1 cellular context compared by ENCODE assay signal in the genomic region with DNA sequence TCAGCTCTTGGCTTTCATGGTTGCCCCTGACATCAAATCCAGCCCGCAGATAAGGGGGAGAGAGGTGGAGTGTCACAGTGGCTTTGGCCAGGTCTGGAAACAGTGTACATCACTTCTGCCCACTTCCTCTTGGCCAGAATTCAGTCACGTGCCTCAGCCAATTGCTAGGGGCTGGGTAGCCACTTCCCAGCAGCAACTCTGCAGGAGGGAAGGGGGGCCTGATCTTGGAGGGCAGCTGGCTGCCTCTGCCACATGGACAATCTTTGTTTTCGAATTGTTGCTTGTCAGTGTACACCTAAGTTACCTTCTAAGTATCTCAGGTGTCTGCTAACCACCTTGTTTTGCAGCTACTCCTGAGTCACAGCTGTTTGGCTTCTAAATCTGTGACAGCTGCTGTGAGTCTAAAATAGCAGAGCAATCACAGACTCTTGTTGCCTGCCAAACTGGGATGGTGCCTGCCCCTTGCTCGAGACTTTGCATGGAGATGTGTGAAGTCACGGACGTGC.
TF ChIP-seq lines count a peak whose summit lies in the region.

No MANE protein-coding gene starts in this region.

TF ChIP-seq in GM23338, 12 proteins besides CTCF, POLR2A, EP300 and RAD21 (continued from another document):
- no peak for TF ChIP-seq REST (IDR thresholded peaks at IDR 0.05; ENCODE audit: unreplicated experiment)
- TF ChIP-seq EZH2 (IDR thresholded peaks at IDR 0.05; ENCODE audit: low read depth, unreplicated experiment): no peak
